16 cellular contexts compared by ENCODE assay signal in genomic region chr19:32829345-32829896, GRCh38. TPM values are rescaled to one million over a fixed set of nuclear protein-coding genes. Genes with fewer than 3 reads are reported as not detected.
A peak's percentile ranks its signal among the peaks of the same experiment; 100 is the strongest.
DNase-seq lines count a peak whose midpoint lies in the region; ATAC-seq and TF ChIP-seq lines count a peak whose summit lies in the region.
"Had no signal": no experiment of that assay in that cellular context is flagged by ENCODE, and none has a peak within 500 bp of the region (broad histone marks: within the 10 kb centered on the region; RNA-seq: fewer than 3 reads in every experiment).

No MANE protein-coding gene starts in this region.

- intact Hi-C loops in naive thymus-derived CD4-positive, alpha-beta T cell (cut with micrococcal nuclease) = no loop called here

- H3K4me1 ChIP-seq in GM23338 (ENCODE audit: insufficient read depth) = peaks cover 15% of the 10 kb centered on the region; the same call in 1 of the 2 replicates
- H3K4me1 ChIP-seq in naive thymus-derived CD4-positive, alpha-beta T cell (ENCODE audit: control insufficient read depth in 2 of 2, insufficient read depth in 2 of 2, low read length in 2 of 2) = no peaks in the 10 kb centered on the region
- H3K4me1 ChIP-seq: BE2C, Peyer's patch had no signal

- H3K4me1 Mint-ChIP-seq in GM23338 = peaks cover 21% of the 10 kb centered on the region
- H3K4me1 Mint-ChIP-seq in naive thymus-derived CD4-positive, alpha-beta T cell = peaks cover 0 to 25% (median 14%) of the 10 kb centered on the region in 7 donors

- H4K20me1 ChIP-seq in GM23338 (replicated peaks; ENCODE audit: insufficient read depth) = no peaks in the 10 kb centered on the region

- H3K27me3 ChIP-seq in GM23338 (ENCODE audit: insufficient read depth) = no peaks in the 10 kb centered on the region
- H3K27me3 ChIP-seq in naive thymus-derived CD4-positive, alpha-beta T cell (ENCODE audit: control insufficient read depth in 2 of 2, insufficient read depth in 2 of 2, low read length in 2 of 2) = no peaks in the 10 kb centered on the region
- H3K27me3 ChIP-seq: Peyer's patch had no signal

- no peaks in the 10 kb centered on the region for H3K9me3 ChIP-seq in naive thymus-derived CD4-positive, alpha-beta T cell (ENCODE audit: control insufficient read depth in 2 of 3, low read length in 3 of 3)
- H3K9me3 ChIP-seq: BE2C, Peyer's patch had no signal

- no peaks in the 10 kb centered on the region for H3K36me3 Mint-ChIP-seq in activated naive CD4-positive, alpha-beta T cell treated with anti-CD3 and anti-CD28 coated beads, Interleukin-2, amount 50 U/mL, for 72 hours
- H3K36me3 Mint-ChIP-seq in GM23338 (ENCODE audit: low read depth) = no peaks in the 10 kb centered on the region
- peaks cover 0 to 4% (median 4%) of the 10 kb centered on the region in 5 donors for H3K36me3 Mint-ChIP-seq in naive thymus-derived CD4-positive, alpha-beta T cell

- H3K9me3 Mint-ChIP-seq in activated naive CD4-positive, alpha-beta T cell treated with anti-CD3 and anti-CD28 coated beads, Interleukin-2, amount 50 U/mL, for 72 hours = no peaks in the 10 kb centered on the region
- H3K9me3 Mint-ChIP-seq in GM23338 = no peaks in the 10 kb centered on the region
- H3K9me3 Mint-ChIP-seq in naive thymus-derived CD4-positive, alpha-beta T cell = no peaks in the 10 kb centered on the region
- H3K9me3 Mint-ChIP-seq: CD8-positive, alpha-beta memory T cell had no signal

- H3K9me2 ChIP-seq in GM23338 (ENCODE audit: insufficient read depth) = no peaks in the 10 kb centered on the region

- peaks cover 7% of the 10 kb centered on the region for H3K27me3 Mint-ChIP-seq in GM23338 (ENCODE audit: insufficient read depth, low read depth, poor library complexity)
- peaks cover 0 to 7% (median 0%) of the 10 kb centered on the region in 5 donors for H3K27me3 Mint-ChIP-seq in naive thymus-derived CD4-positive, alpha-beta T cell

- H2AFZ ChIP-seq in GM23338 = 0 out of 2 replicates have a peak overlapping the region, but pooled peaks have one; percentile 83

- no peak overlapping the region for H3K4me2 ChIP-seq in GM23338

- no peaks in the 10 kb centered on the region for H3K36me3 ChIP-seq in GM23338 (ENCODE audit: insufficient read depth)
- no peaks in the 10 kb centered on the region for H3K36me3 ChIP-seq in naive thymus-derived CD4-positive, alpha-beta T cell (ENCODE audit: control insufficient read depth in 2 of 3, insufficient read depth in 3 of 3, low read length in 3 of 3)
- H3K36me3 ChIP-seq: BE2C had no signal

- no peaks in the 10 kb centered on the region for H3F3A ChIP-seq in GM23338 (replicated peaks; ENCODE audit: low read depth)

- H3K4me3 ChIP-seq in GM23338 = no peak overlapping the region
- no peak overlapping the region for H3K4me3 ChIP-seq in naive thymus-derived CD4-positive, alpha-beta T cell (ENCODE audit: low read length)
- H3K4me3 ChIP-seq: Peyer's patch had no signal

- peak; percentile 54 to 90 for ATAC-seq in activated naive CD4-positive, alpha-beta T cell treated with anti-CD3 and anti-CD28 coated beads, Interleukin-2, amount 50 U/mL, for 72 hours
- ATAC-seq in GM23338 (no peak), left lobe of liver (no peak)
- ATAC-seq in naive thymus-derived CD4-positive, alpha-beta T cell = no peak
- ATAC-seq: Right ventricle myocardium inferior had no signal

- H3K27ac ChIP-seq in GM23338 (ENCODE audit: low read depth) = no peak overlapping the region
- no peak overlapping the region for H3K27ac ChIP-seq in naive thymus-derived CD4-positive, alpha-beta T cell (ENCODE audit: low read depth, low read length)
- H3K27ac ChIP-seq: Peyer's patch had no signal

- CTCF ChIA-PET in naive thymus-derived CD4-positive, alpha-beta T cell (lab: Charles Lee) = no interaction called here

- no peaks in the 10 kb centered on the region for H3K79me2 ChIP-seq in GM23338 (replicated peaks; ENCODE audit: insufficient read depth)

- peak overlapping the region; percentile 2 to 65 for H3K27ac Mint-ChIP-seq in activated naive CD4-positive, alpha-beta T cell treated with anti-CD3 and anti-CD28 coated beads, Interleukin-2, amount 50 U/mL, for 72 hours
- H3K27ac Mint-ChIP-seq in GM23338 = no peak overlapping the region
- peak overlapping the region in 6 of 9 donors; percentile 49 to 88 (median 64) for H3K27ac Mint-ChIP-seq in naive thymus-derived CD4-positive, alpha-beta T cell

- peak; percentile 25 for DNase-seq in activated CD4-positive, alpha-beta T cell treated with anti-CD3 and anti-CD28 coated beads for 48 hours
- no peak for DNase-seq in activated CD4-positive, alpha-beta T cell treated with anti-CD3 and anti-CD28 coated beads for 1 hour
- peak in 1 of 2 donors; percentile 32 for DNase-seq in activated naive CD4-positive, alpha-beta T cell treated with anti-CD3 and anti-CD28 coated beads, Interleukin-2, amount 50 U/mL, for 72 hours (ENCODE audit: low spot score in 2 of 2)
- no peak for DNase-seq in activated naive CD4-positive, alpha-beta T cell treated with anti-CD3 and anti-CD28 coated beads, Interleukin-2, amount 50 U/mL, for 16 hours
- DNase-seq in GM23338 (ENCODE audit: low spot score) = no peak
- DNase-seq in naive thymus-derived CD4-positive, alpha-beta T cell = no peak
- no peak for DNase-seq in globus pallidus (ENCODE audit: low spot score)
- DNase-seq in left lobe of liver (ENCODE audit: low spot score) = no peak
- DNase-seq: 8988T; BE2C; CD8-positive, alpha-beta memory T cell; GOT3; NCI-H446 treated with DMSO at 0.1 percent for 48 hours; NK-92 treated with Interleukin-12 subunit alpha and Interleukin-12 subunit beta, amount 100 ng/mL, for 24 hours; Peyer's patch had no signal

- no peak overlapping the region for H3K4me3 Mint-ChIP-seq in GM23338
- H3K4me3 Mint-ChIP-seq in naive thymus-derived CD4-positive, alpha-beta T cell = peak overlapping the region in 9 of 10 donors; percentile 61 to 82 (median 75)

- TF ChIP-seq CTCF in GM23338 (conservative IDR thresholded peaks at IDR 0.05; ENCODE audit: low read depth in 2 of 2) = no peak

- POLR2A ChIA-PET in naive thymus-derived CD4-positive, alpha-beta T cell (lab: Charles Lee) = no interaction called here

TF ChIP-seq in GM23338, 12 proteins besides CTCF, POLR2A, EP300 and RAD21:
- no peak for TF ChIP-seq ZNF114 (CRISPR knock-in tag; IDR thresholded peaks at IDR 0.05)

RNA-seq across cellular contexts. Expression of gene SLC7A9, which starts 40.1 kb away (rescaled TPM):
- not detected for total RNA-seq in activated naive CD4-positive, alpha-beta T cell treated with anti-CD3 and anti-CD28 coated beads, Interleukin-2, amount 50 U/mL, for 72 hours
- not detected in 2 replicates for total RNA-seq in GM23338 (2014; rRNA removed; shearing (Covaris generic))
- 0.19 and 0.21 TPM in 2 replicates for polyA plus RNA-seq in GM23338 (2016; fragmentation: Nextera tagmentation; extraction: Ambion mirVana)
- total RNA-seq in naive thymus-derived CD4-positive, alpha-beta T cell = 1 to 10 TPM in 2 of 5 experiments, under 1 TPM in 3; 0.24 to 1.1 (median 0.56) TPM
- not detected for polyA plus RNA-seq in naive thymus-derived CD4-positive, alpha-beta T cell
- 11.4 TPM for total RNA-seq in left lobe of liver
- polyA plus RNA-seq: CD8-positive, alpha-beta memory T cell had no signal

Comparison
In these comparisons a context has a peak if more than half of its experiments do, and no peak if none do; other contexts are left out.
1. ATAC-seq: peak in activated naive CD4-positive, alpha-beta T cell treated with anti-CD3 and anti-CD28 coated beads, Interleukin-2, amount 50 U/mL, for 72 hours (2 of 2); none in GM23338 (single experiment), naive thymus-derived CD4-positive, alpha-beta T cell (single experiment) and left lobe of liver (single experiment).